ENCODE assay signal across 1 cellular context in the genomic region with DNA sequence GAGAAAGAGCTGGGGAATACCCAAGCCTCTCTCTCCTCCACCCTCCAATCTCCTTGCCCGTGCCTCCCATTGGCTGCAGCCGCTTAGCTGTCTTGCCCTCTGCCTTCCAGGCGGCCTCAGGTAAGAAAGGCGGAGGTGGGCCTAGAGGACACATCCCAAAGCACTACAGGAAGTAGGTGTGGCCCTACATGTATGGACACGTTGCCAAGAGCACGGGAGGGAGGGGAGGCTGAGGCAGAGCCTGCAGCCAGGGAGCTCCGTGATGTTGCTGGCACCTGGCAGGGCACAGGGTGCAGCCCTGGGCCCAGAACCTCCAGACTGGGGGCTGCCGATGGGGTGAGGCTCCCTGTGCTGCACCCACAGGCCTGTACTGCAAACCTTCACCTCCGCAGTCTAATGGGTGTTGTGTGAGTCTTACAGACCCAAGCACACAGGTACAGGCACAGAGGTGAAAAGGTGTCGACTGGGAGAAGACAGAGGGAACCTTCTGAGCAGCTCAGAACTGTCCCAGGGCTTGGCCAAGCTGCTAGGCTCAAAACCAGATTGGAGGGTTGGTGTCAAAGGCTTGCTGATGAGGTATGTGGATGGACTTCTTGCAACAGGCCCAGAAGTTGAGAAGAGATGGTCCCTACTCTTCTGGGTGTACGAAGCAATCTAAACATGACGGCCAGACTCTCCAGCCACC.
TF ChIP-seq lines count a peak whose summit lies in the region.

No MANE protein-coding gene starts in this region.

TF ChIP-seq in IMR-90, 13 proteins besides CTCF, POLR2A, EP300 and RAD21:
- TF ChIP-seq, protein P1, sequence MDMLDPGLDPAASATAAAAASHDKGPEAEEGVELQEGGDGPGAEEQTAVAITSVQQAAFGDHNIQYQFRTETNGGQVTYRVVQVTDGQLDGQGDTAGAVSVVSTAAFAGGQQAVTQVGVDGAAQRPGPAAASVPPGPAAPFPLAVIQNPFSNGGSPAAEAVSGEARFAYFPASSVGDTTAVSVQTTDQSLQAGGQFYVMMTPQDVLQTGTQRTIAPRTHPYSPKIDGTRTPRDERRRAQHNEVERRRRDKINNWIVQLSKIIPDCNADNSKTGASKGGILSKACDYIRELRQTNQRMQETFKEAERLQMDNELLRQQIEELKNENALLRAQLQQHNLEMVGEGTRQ (IDR thresholded peaks at IDR 0.05; ENCODE audit: low read depth, low read length), result no peak
- TF ChIP-seq CHD1 (IDR thresholded peaks at IDR 0.05; ENCODE audit: low read depth, low read length) (no peak), MAFK (IDR thresholded peaks at IDR 0.05; ENCODE audit: low read depth, low read length) (no peak), BHLHE40 (IDR thresholded peaks at IDR 0.05; ENCODE audit: low read depth, low read length) (no peak), MAZ (IDR thresholded peaks at IDR 0.05; ENCODE audit: borderline replicate concordance, low read depth, low read length) (no peak)
- TF ChIP-seq, protein P2, sequence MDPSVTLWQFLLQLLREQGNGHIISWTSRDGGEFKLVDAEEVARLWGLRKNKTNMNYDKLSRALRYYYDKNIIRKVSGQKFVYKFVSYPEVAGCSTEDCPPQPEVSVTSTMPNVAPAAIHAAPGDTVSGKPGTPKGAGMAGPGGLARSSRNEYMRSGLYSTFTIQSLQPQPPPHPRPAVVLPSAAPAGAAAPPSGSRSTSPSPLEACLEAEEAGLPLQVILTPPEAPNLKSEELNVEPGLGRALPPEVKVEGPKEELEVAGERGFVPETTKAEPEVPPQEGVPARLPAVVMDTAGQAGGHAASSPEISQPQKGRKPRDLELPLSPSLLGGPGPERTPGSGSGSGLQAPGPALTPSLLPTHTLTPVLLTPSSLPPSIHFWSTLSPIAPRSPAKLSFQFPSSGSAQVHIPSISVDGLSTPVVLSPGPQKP (IDR thresholded peaks at IDR 0.05; ENCODE audit: borderline replicate concordance, low read depth, low read length), result no peak
TF ChIP-seq in IMR-90: peak in this region for 0.
